In genomic region chr2:204473224-204473623, GRCh38 we compare ENCODE assay signal across 22 cellular contexts.
"Had no signal": no experiment of that assay in that cellular context is flagged by ENCODE, and none has a peak within 500 bp of the region (broad histone marks: within the 10 kb centered on the region; RNA-seq: fewer than 3 reads in every experiment).

No MANE protein-coding gene starts in this region.

- DNase-seq: cortex of kidney; foreskin fibroblast; gastrocnemius medialis; head of caudate nucleus; kidney; left lung; mesenchymal stem cell; naive thymus-derived CD4-positive, alpha-beta T cell; right lobe of liver; stimulated activated CD4-positive, alpha-beta T cell treated with anti-CD3 and anti-CD28 coated beads, Interleukin-2, amount 100 ng/mL, for 24 hours; stimulated activated CD4-positive, alpha-beta T cell treated with anti-CD3 and anti-CD28 coated beads, Interleukin-4, amount 100 ng/mL, for 24 hours; stimulated activated naive CD8-positive, alpha-beta T cell treated with anti-CD3 and anti-CD28 coated beads, Interleukin-15, Interleukin-2, amounts not matched to agents 100 U/mL and 50 U/mL, for 24 hours; substantia nigra; testis; tibial artery had no signal

- H3K9me3 Mint-ChIP-seq: mesothelial cell of epicardium; naive thymus-derived CD4-positive, alpha-beta T cell; nephron; stimulated activated effector memory CD8-positive, alpha-beta T cell treated with anti-CD3 and anti-CD28 coated beads, Interleukin-12 subunit alpha, Interleukin-12 subunit beta, amount 100 ng/mL, for 72 hours; type B pancreatic cell had no signal

- H3K4me1 ChIP-seq: gastrocnemius medialis, left lung, neural progenitor cell, right lobe of liver, testis had no signal

- ATAC-seq: gastrocnemius medialis; left lung; naive thymus-derived CD4-positive, alpha-beta T cell; right lobe of liver; stimulated activated effector memory CD8-positive, alpha-beta T cell treated with anti-CD3 and anti-CD28 coated beads, Interleukin-12 subunit alpha, Interleukin-12 subunit beta, amount 100 ng/mL, for 72 hours; stimulated activated naive CD8-positive, alpha-beta T cell treated with anti-CD3 and anti-CD28 coated beads, Interleukin-15, Interleukin-2, amounts not matched to agents 100 U/mL and 50 U/mL, for 24 hours had no signal

- H3K27me3 Mint-ChIP-seq: progenitor cell of endocrine pancreas had no signal

- H3K27me3 ChIP-seq: gastrocnemius medialis, left lung, neural progenitor cell, right lobe of liver, testis, tibial artery had no signal

- H3K4me2 ChIP-seq: neural progenitor cell had no signal

- H3K36me3 Mint-ChIP-seq: mesothelial cell of epicardium; naive thymus-derived CD4-positive, alpha-beta T cell; neural progenitor cell; stimulated activated effector memory CD8-positive, alpha-beta T cell treated with anti-CD3 and anti-CD28 coated beads, Interleukin-12 subunit alpha, Interleukin-12 subunit beta, amount 100 ng/mL, for 72 hours; type B pancreatic cell had no signal

- H3K36me3 ChIP-seq: gastrocnemius medialis, left lung, neural progenitor cell, right lobe of liver, tibial artery had no signal

- H3K4me3 Mint-ChIP-seq: mesothelial cell of epicardium; naive thymus-derived CD4-positive, alpha-beta T cell; nephron; neural progenitor cell; stimulated activated effector memory CD8-positive, alpha-beta T cell treated with anti-CD3 and anti-CD28 coated beads, Interleukin-12 subunit alpha, Interleukin-12 subunit beta, amount 100 ng/mL, for 72 hours; type B pancreatic cell had no signal

- H3K27ac Mint-ChIP-seq: mesothelial cell of epicardium; naive thymus-derived CD4-positive, alpha-beta T cell; neural progenitor cell; progenitor cell of endocrine pancreas; stimulated activated effector memory CD8-positive, alpha-beta T cell treated with anti-CD3 and anti-CD28 coated beads, Interleukin-12 subunit alpha, Interleukin-12 subunit beta, amount 100 ng/mL, for 72 hours; type B pancreatic cell had no signal

- H2AFZ ChIP-seq: neural progenitor cell, parathyroid adenoma had no signal

- H3K9me3 ChIP-seq: gastrocnemius medialis, left lung, right lobe of liver, testis, tibial artery had no signal

- H3K27ac ChIP-seq: gastrocnemius medialis, left lung, neural progenitor cell, parathyroid adenoma, right lobe of liver, testis, tibial artery had no signal

- H3K9ac ChIP-seq: neural progenitor cell, parathyroid adenoma had no signal

- H3K79me2 ChIP-seq: parathyroid adenoma had no signal

- H3K4me1 Mint-ChIP-seq: naive thymus-derived CD4-positive, alpha-beta T cell; nephron; stimulated activated effector memory CD8-positive, alpha-beta T cell treated with anti-CD3 and anti-CD28 coated beads, Interleukin-12 subunit alpha, Interleukin-12 subunit beta, amount 100 ng/mL, for 72 hours had no signal

- H3K4me3 ChIP-seq: gastrocnemius medialis, left lung, neural progenitor cell, right lobe of liver, tibial artery had no signal

- FAIRE-seq: kidney had no signal
